ENCODE assay signal across 8 cellular contexts in genomic region chr1:205319081-205320018, GRCh38. TPM values are rescaled to one million over a fixed set of nuclear protein-coding genes. Genes with fewer than 3 reads are reported as not detected.
DNase-seq lines count a peak whose midpoint lies in the region; ATAC-seq, FAIRE-seq and TF ChIP-seq lines count a peak whose summit lies in the region.

No MANE protein-coding gene starts in this region.

- peak overlapping the region; percentile 99 for H3K4me3 Mint-ChIP-seq in nephron progenitor cell

- no peaks in the 10 kb centered on the region for H3K36me3 Mint-ChIP-seq in nephron progenitor cell (ENCODE audit: low read depth)

- H3K9me3 Mint-ChIP-seq in nephron progenitor cell: no peaks in the 10 kb centered on the region

- ATAC-seq in esophagus mucosa: peak; percentile 59
- ATAC-seq in GM19324 (IDR thresholded peaks at IDR 0.05; ENCODE audit: low FRiP score, unreplicated experiment): no peak
- ATAC-seq in HG03469 (IDR thresholded peaks at IDR 0.05; ENCODE audit: unreplicated experiment): no peak

- peak overlapping the region; percentile 76 for H3K27ac Mint-ChIP-seq in nephron progenitor cell

- peaks cover 7% of the 10 kb centered on the region for H3K27me3 Mint-ChIP-seq in nephron progenitor cell (ENCODE audit: low read depth, poor library complexity)

- no peak for FAIRE-seq in frontal cortex (lab: Jason Lieb, UNC)

- no peak for TF ChIP-seq POLR2A in NB4 (IDR thresholded peaks at IDR 0.05; ENCODE audit: extremely low read depth, insufficient read length)

- H3K27ac ChIP-seq in VCaP: peak overlapping the region; percentile 89

- TF ChIP-seq CTCF in NB4 (IDR thresholded peaks at IDR 0.05; ENCODE audit: low read depth, low read length) (no peak), VCaP (conservative IDR thresholded peaks at IDR 0.05) (no peak), nephron progenitor cell (IDR thresholded peaks at IDR 0.05) (no peak)

- DNase-seq in DMS153 treated with DMSO at 0.1 percent for 48 hours (lab: John Stamatoyannopoulos, UW; ENCODE audit: unreplicated experiment) (peak; percentile 100), NB4 (ENCODE audit: low read depth) (peak; percentile 35), nephron progenitor cell (no peak), frontal cortex (ENCODE audit: low spot score in 2 of 2) (no peak)

- H3K4me3 ChIP-seq in NB4 (ENCODE audit: low read depth, low read length): no peak overlapping the region

- peaks cover 70% of the 10 kb centered on the region for H3K4me1 Mint-ChIP-seq in nephron progenitor cell

RNA-seq across cellular contexts. Expression of gene NUAK2, which starts 2.2 kb away (rescaled TPM):
- 28.3 TPM for total RNA-seq in esophagus mucosa
- 0.41 TPM for total RNA-seq in frontal cortex

RNA-seq across cellular contexts. Expression of gene KLHDC8A, which starts 37.4 kb away (rescaled TPM):
- total RNA-seq in esophagus mucosa (3.1 TPM), frontal cortex (16.7 TPM)

Comparison
In these comparisons a context has a peak if more than half of its experiments do, and no peak if none do; other contexts are left out.
1. DNase-seq: peak in DMS153 treated with DMSO at 0.1 percent for 48 hours (single experiment) and NB4 (single experiment); none in nephron progenitor cell (single experiment) and frontal cortex (0 of 2).
2. RNA of gene NUAK2, which starts 2.2 kb away (total RNA-seq): 28.3 TPM in esophagus mucosa (single experiment); 0.41 TPM in frontal cortex (single experiment); every median in the first group is over 10 times any median in the second.